Comparison of ENCODE assay signal across 1 cellular context in the genomic region with DNA sequence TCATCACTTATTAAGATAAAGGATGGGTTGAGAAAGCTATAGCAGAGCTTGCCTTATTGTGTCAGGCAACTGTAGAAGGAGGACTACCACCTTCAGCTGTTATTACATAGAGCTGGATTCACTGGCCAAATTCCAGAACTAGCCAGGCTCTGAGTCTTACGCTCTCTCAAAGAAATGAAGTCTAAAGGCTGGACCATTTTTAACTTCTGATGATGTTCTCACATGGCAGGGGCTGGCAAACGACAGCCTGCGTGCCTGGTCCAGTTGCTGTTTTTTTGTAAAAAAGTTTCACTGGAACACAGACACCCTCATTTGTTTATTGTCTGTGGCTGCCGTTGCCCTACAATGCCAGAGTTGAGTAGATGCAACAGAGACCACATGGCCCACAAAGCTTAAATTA.
TF ChIP-seq lines count a peak whose summit lies in the region.

No MANE protein-coding gene starts in this region.

TF ChIP-seq in WTC11, 78 proteins besides CTCF, POLR2A, EP300 and RAD21 (continued from another document):
- TF ChIP-seq KAT7 (CRISPR knock-in tag; IDR thresholded peaks at IDR 0.05; ENCODE audit: borderline replicate concordance) = no peak
